14 cellular contexts compared by ENCODE assay signal in the genomic region with DNA sequence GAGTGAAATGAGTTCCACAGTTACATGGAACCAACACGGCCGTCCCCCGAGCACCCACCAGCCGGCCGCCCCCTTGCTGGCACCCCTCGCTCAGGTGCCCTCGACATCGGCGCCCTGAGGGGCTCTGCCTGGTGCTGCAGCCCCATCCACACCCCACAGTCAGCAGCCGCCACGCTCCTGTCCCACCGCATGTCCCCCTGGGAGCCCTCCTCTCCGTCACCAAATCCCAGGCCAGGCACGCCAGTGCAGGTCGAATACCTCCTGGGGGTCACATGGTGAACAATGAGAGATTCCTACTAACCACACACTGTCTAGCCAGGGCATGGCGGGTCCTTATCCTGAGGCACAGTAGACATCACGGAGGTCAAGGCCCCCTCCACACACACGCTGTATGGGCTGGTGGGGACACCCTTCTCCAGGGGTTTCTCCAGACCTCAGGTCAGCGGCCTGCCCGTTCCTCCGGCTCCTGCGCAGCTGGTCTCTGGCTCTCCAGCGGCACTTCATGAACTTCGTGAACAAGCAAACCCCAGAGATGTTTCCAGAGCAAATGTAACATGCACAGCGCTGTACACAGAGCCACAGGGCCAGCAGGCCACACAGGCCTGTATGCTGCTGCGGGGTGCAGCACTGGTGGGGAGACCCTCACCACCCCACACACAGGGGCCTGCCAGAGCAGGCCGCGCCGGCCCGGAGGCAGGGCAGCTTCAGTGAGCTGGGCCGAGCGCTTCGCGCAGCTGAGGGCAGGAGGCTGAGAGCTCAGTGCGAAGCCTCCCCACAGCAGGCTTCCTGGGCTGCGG. TPM values are rescaled to one million over a fixed set of nuclear protein-coding genes. Genes with fewer than 3 reads are reported as not detected.
DNase-seq lines count a peak whose midpoint lies in the region; ATAC-seq, FAIRE-seq and TF ChIP-seq lines count a peak whose summit lies in the region.
"Had no signal": no experiment of that assay in that cellular context is flagged by ENCODE, and none has a peak within 500 bp of the region (broad histone marks: within the 10 kb centered on the region; RNA-seq: fewer than 3 reads in every experiment).

No MANE protein-coding gene starts in this region.

- no peak overlapping the region for H2AFZ ChIP-seq in HepG2 (ENCODE audit: low read length)
- H2AFZ ChIP-seq: parathyroid adenoma had no signal

- FAIRE-seq in HepG2 (lab: Jason Lieb, UNC): no peak

- H3K27ac ChIP-seq in right lobe of liver (no peak overlapping the region), HepG2 (ENCODE audit: extremely low read length, insufficient read depth, low read length) (no peak overlapping the region), foreskin keratinocyte (no peak overlapping the region)
- H3K27ac ChIP-seq: parathyroid adenoma had no signal

- no peaks in the 10 kb centered on the region; the same call in 1 of the 2 replicates for H4K20me1 ChIP-seq in HepG2 (ENCODE audit: insufficient read depth, low read length)

- POLR2A ChIA-PET in HepG2 (lab: Yijun Ruan, JAX): no interaction called here

- ATAC-seq in right lobe of liver (no peak), HepG2 (no peak; the same call in 2 of the 3 replicates), foreskin keratinocyte (no peak), GM19455 (IDR thresholded peaks at IDR 0.05; ENCODE audit: unreplicated experiment) (no peak), HG03460 (IDR thresholded peaks at IDR 0.05; ENCODE audit: unreplicated experiment) (no peak)

- peaks cover 31% of the 10 kb centered on the region for H3K36me3 Mint-ChIP-seq in activated T-helper 1 cell treated with anti-CD3 and anti-CD28 coated beads, Interleukin-12 subunit alpha, Interleukin-12 subunit beta, Interleukin-2, Interleukin-4 antibody, amounts not matched to agents 30 ng/mL and 10 ng/mL and 1 ng/mL, durations not matched to agents 14 hours and 24 hours and 36 hours (ENCODE audit: low read depth)

- peaks cover 0 to 34% (median 13%) of the 10 kb centered on the region in 4 donors for H3K36me3 ChIP-seq in right lobe of liver
- peaks cover 17 to 51% of the 10 kb centered on the region in 2 experiments for H3K36me3 ChIP-seq in HepG2 (replicated peaks in 1 of 2; ENCODE audit: control insufficient read depth in 1 of 2, insufficient read depth in 2 of 2, low read length in 2 of 2)

- H3K4me1 ChIP-seq in right lobe of liver (peaks cover 0 to 12% (median 0%) of the 10 kb centered on the region in 4 donors), HepG2 (ENCODE audit: insufficient read depth, low read length) (peaks cover 10% of the 10 kb centered on the region), foreskin keratinocyte (no peaks in the 10 kb centered on the region)
- H3K4me1 ChIP-seq: parathyroid adenoma had no signal

- WGBS in right lobe of liver (ENCODE audit: insufficient coverage, low coverage, low lambda C conversion rate, missing lambda C conversion rate): no CpG with 5 or more reads among the region's 36 CpGs
- WGBS in HepG2 (ENCODE audit: low lambda C conversion rate): 97% methylated on average over 20 of the region's 36 CpGs

- TF ChIP-seq RAD21 in HepG2 (CRISPR knock-in tag; IDR thresholded peaks at IDR 0.05): no peak

- TF ChIP-seq CTCF in right lobe of liver (IDR thresholded peaks at IDR 0.05) (no peak), HepG2 (CRISPR knock-in tag; IDR thresholded peaks at IDR 0.05) (no peak), foreskin keratinocyte (conservative IDR thresholded peaks at IDR 0.05) (no peak)

- H3K9me3 Mint-ChIP-seq in activated T-helper 1 cell treated with anti-CD3 and anti-CD28 coated beads, Interleukin-12 subunit alpha, Interleukin-12 subunit beta, Interleukin-2, Interleukin-4 antibody, amounts not matched to agents 30 ng/mL and 10 ng/mL and 1 ng/mL, durations not matched to agents 14 hours and 24 hours and 36 hours: no peaks in the 10 kb centered on the region
- H3K9me3 Mint-ChIP-seq: HFFc6, mesothelial cell of epicardium had no signal

- no peaks in the 10 kb centered on the region for H3K27me3 ChIP-seq in right lobe of liver
- no peaks in the 10 kb centered on the region for H3K27me3 ChIP-seq in HepG2 (ENCODE audit: control insufficient read depth in 1 of 2, insufficient read depth in 2 of 2, low read length in 2 of 2)
- H3K27me3 ChIP-seq in foreskin keratinocyte: no peaks in the 10 kb centered on the region
- H3K27me3 ChIP-seq: MG63 had no signal

- H3K9ac ChIP-seq in HepG2 (ENCODE audit: insufficient read depth, low read depth, low read length): no peak overlapping the region
- H3K9ac ChIP-seq: parathyroid adenoma had no signal

- intact Hi-C loops in right lobe of liver (cut with DNase I) (loop anchor here in 1 of 2 donors (10.0 kb wide), 1 partner anchor 121 kb away; no protein-coding TSS in a partner anchor), HepG2 (cut with micrococcal nuclease; ENCODE audit: unreplicated experiment) (no loop called here)
- intact Hi-C loops in activated T-helper 1 cell treated with anti-CD3 and anti-CD28 coated beads, Interleukin-12 subunit alpha, Interleukin-12 subunit beta, Interleukin-2, Interleukin-4 antibody, amounts not matched to agents 30 ng/mL and 10 ng/mL and 1 ng/mL, durations not matched to agents 14 hours and 24 hours and 36 hours (cut with micrococcal nuclease): loop anchor here (1.0 kb wide), 1 partner anchor 38 kb away; no protein-coding TSS in a partner anchor

- H3K4me3 Mint-ChIP-seq in activated T-helper 1 cell treated with anti-CD3 and anti-CD28 coated beads, Interleukin-12 subunit alpha, Interleukin-12 subunit beta, Interleukin-2, Interleukin-4 antibody, amounts not matched to agents 30 ng/mL and 10 ng/mL and 1 ng/mL, durations not matched to agents 14 hours and 24 hours and 36 hours: peak overlapping the region; percentile 60
- H3K4me3 Mint-ChIP-seq: HFFc6, mesothelial cell of epicardium had no signal

- H3K27me3 Mint-ChIP-seq in activated T-helper 1 cell treated with anti-CD3 and anti-CD28 coated beads, Interleukin-12 subunit alpha, Interleukin-12 subunit beta, Interleukin-2, Interleukin-4 antibody, amounts not matched to agents 30 ng/mL and 10 ng/mL and 1 ng/mL, durations not matched to agents 14 hours and 24 hours and 36 hours (ENCODE audit: insufficient read depth): no peaks in the 10 kb centered on the region

- peak in 2 of 3 donors; percentile 43 to 51 for DNase-seq in right lobe of liver
- DNase-seq in HepG2 (ENCODE audit: low spot score): no peak
- DNase-seq in activated T-helper 1 cell treated with anti-CD3 and anti-CD28 coated beads, Interleukin-12 subunit alpha, Interleukin-12 subunit beta, Interleukin-2, Interleukin-4 antibody, amounts not matched to agents 30 ng/mL and 10 ng/mL and 1 ng/mL, durations not matched to agents 14 hours and 24 hours and 36 hours (ENCODE audit: low spot score): no peak
- DNase-seq in mesenteric fat pad (ENCODE audit: low spot score): peak; percentile 86
- DNase-seq in foreskin keratinocyte: no peak
- DNase-seq in SIG-M5 treated with dmso at 0.1 percent for 504 hours (lab: John Stamatoyannopoulos, UW; ENCODE audit: unreplicated experiment): no peak
- DNase-seq: DMS79 treated with DMSO at 0.1 percent for 48 hours, foreskin melanocyte, HFFc6, MG63 had no signal

- TF ChIP-seq EP300 in HepG2 (IDR thresholded peaks at IDR 0.05; ENCODE audit: low read depth in 2 of 2, low read length in 2 of 2): no peak
- no peak for TF ChIP-seq EP300 in HepG2 (CRISPR knock-in tag; IDR thresholded peaks at IDR 0.05; ENCODE audit: borderline replicate concordance)

- H3K9me3 ChIP-seq in right lobe of liver: no peaks in the 10 kb centered on the region
- no peaks in the 10 kb centered on the region for H3K9me3 ChIP-seq in HepG2 (ENCODE audit: low read length)
- H3K9me3 ChIP-seq: MG63 had no signal

- CTCF ChIA-PET in HepG2 (lab: Yijun Ruan, JAX; ENCODE audit: low intra/inter-chr PET ratio, low total read pairs): no interaction called here

- in situ Hi-C loops in HepG2 (cut with HindIII; ENCODE audit: extremely low pct_ligation_motif_present, low pct_unique_long_range_greater_than_20kb): no loop called here

- H3K79me2 ChIP-seq in HepG2 (ENCODE audit: insufficient read depth, low read length): no peaks in the 10 kb centered on the region
- H3K79me2 ChIP-seq: parathyroid adenoma had no signal

- no peak overlapping the region for H3K4me2 ChIP-seq in HepG2 (ENCODE audit: low read depth, low read length)

- TF ChIP-seq POLR2A in right lobe of liver (IDR thresholded peaks at IDR 0.05) (no peak), HepG2 (IDR thresholded peaks at IDR 0.05; ENCODE audit: insufficient read depth in 1 of 2, low read depth in 2 of 2, low read length in 2 of 2) (no peak)

- no TSS peak for BruUV-seq in HepG2 (replicated peaks; lab: Mats Ljungman, UMichigan)

- no peak overlapping the region for H3K4me3 ChIP-seq in right lobe of liver
- no peak overlapping the region for H3K4me3 ChIP-seq in HepG2 (replicated peaks in 1 of 3; ENCODE audit: insufficient read depth in 1 of 3, low read depth in 2 of 3, low read length in 3 of 3)
- H3K4me3 ChIP-seq: MG63 had no signal

- peaks cover 19% of the 10 kb centered on the region for H3K4me1 Mint-ChIP-seq in activated T-helper 1 cell treated with anti-CD3 and anti-CD28 coated beads, Interleukin-12 subunit alpha, Interleukin-12 subunit beta, Interleukin-2, Interleukin-4 antibody, amounts not matched to agents 30 ng/mL and 10 ng/mL and 1 ng/mL, durations not matched to agents 14 hours and 24 hours and 36 hours (ENCODE audit: low read depth)
- H3K4me1 Mint-ChIP-seq: mesothelial cell of epicardium had no signal

- H3K27ac Mint-ChIP-seq in activated T-helper 1 cell treated with anti-CD3 and anti-CD28 coated beads, Interleukin-12 subunit alpha, Interleukin-12 subunit beta, Interleukin-2, Interleukin-4 antibody, amounts not matched to agents 30 ng/mL and 10 ng/mL and 1 ng/mL, durations not matched to agents 14 hours and 24 hours and 36 hours: peak overlapping the region; percentile 29
- H3K27ac Mint-ChIP-seq: HFFc6, mesothelial cell of epicardium had no signal

RNA-seq across cellular contexts. Expression of gene POFUT2, which starts 21.8 kb away (rescaled TPM):
- total RNA-seq in right lobe of liver: 10 to 100 TPM; 10.5 to 22.0 (median 13.7) TPM
- total RNA-seq in HepG2 (2016; rRNA removed; fragmentation: Illumina TruSeq; extraction: Trizol): 9.8 and 24.0 TPM in 2 replicates
- 2.9 and 4.1 TPM in 2 replicates for total RNA-seq in HepG2 (2016; cell fraction: cytosol; rRNA removed; fragmentation: Illumina TruSeq; extraction: Trizol; ENCODE audit: low read depth)
- 8.5 and 20.1 TPM in 2 replicates for total RNA-seq in HepG2 (2016; cell fraction: insoluble cytoplasmic fraction; rRNA removed; fragmentation: Illumina TruSeq; extraction: Trizol)
- total RNA-seq in HepG2 (2016; cell fraction: membrane; rRNA removed; fragmentation: Illumina TruSeq; extraction: Trizol): 7.7 and 7.9 TPM in 2 replicates
- total RNA-seq in HepG2 (2016; cell fraction: nucleus; rRNA removed; fragmentation: Illumina TruSeq; extraction: Trizol): 29.0 and 30.4 TPM in 2 replicates
- 21.7 and 22.8 TPM in 2 replicates for polyA plus RNA-seq in HepG2 (2011; rRNA removed)
- 14.9 and 16.0 TPM in 2 replicates for polyA plus RNA-seq in HepG2 (2011; cell fraction: cytosol; rRNA removed)
- polyA plus RNA-seq in HepG2 (2011; cell fraction: nucleus; rRNA removed): 67.0 and 84.3 TPM in 2 replicates
- polyA plus RNA-seq in HepG2 (2012): 25.3 and 34.5 TPM in 2 replicates
- 3.3 and 3.7 TPM in 2 replicates for polyA plus RNA-seq in HepG2 (2016; cell fraction: cytosol; fragmentation: Illumina TruSeq; extraction: Trizol; ENCODE audit: low read depth)
- 7.8 and 10.0 TPM in 2 replicates for polyA plus RNA-seq in HepG2 (2016; cell fraction: insoluble cytoplasmic fraction; fragmentation: Illumina TruSeq; extraction: Trizol; ENCODE audit: low read depth)
- polyA plus RNA-seq in HepG2 (2016; cell fraction: membrane; fragmentation: Illumina TruSeq; extraction: Trizol; ENCODE audit: low read depth): 6.3 and 6.9 TPM in 2 replicates
- polyA plus RNA-seq in HepG2 (2016; cell fraction: nucleus; fragmentation: Illumina TruSeq; extraction: Trizol; ENCODE audit: insufficient read depth, low read depth): 66.5 TPM in 2 replicates
- 10.4 and 14.1 TPM in 2 replicates for polyA minus RNA-seq in HepG2 (2011; rRNA and poly(A)+ RNA removed; ENCODE audit: low replicate concordance)
- polyA minus RNA-seq in HepG2 (2011; cell fraction: cytosol; rRNA and poly(A)+ RNA removed): 8.6 and 9.1 TPM in 2 replicates
- 22.9 and 23.1 TPM in 2 replicates for polyA minus RNA-seq in HepG2 (2011; cell fraction: nucleus; rRNA and poly(A)+ RNA removed)
- total RNA-seq in activated T-helper 1 cell treated with anti-CD3 and anti-CD28 coated beads, Interleukin-12 subunit alpha, Interleukin-12 subunit beta, Interleukin-2, Interleukin-4 antibody, amounts not matched to agents 30 ng/mL and 10 ng/mL and 1 ng/mL, durations not matched to agents 14 hours and 24 hours and 36 hours: 14.3 and 17.6 TPM in 2 replicates
- total RNA-seq in mesenteric fat pad: 29.6 TPM
- total RNA-seq in foreskin keratinocyte: 15.6 and 18.3 TPM in 2 replicates
- polyA plus RNA-seq in foreskin keratinocyte: 12.2 and 13.3 TPM in 2 replicates

Comparison
In these comparisons a context has a peak if more than half of its experiments do, and no peak if none do; other contexts are left out.
1. DNase-seq: peak in right lobe of liver (2 of 3) and mesenteric fat pad (single experiment); none in HepG2 (single experiment), activated T-helper 1 cell treated with anti-CD3 and anti-CD28 coated beads, Interleukin-12 subunit alpha, Interleukin-12 subunit beta, Interleukin-2, Interleukin-4 antibody, amounts not matched to agents 30 ng/mL and 10 ng/mL and 1 ng/mL, durations not matched to agents 14 hours and 24 hours and 36 hours (single experiment), foreskin keratinocyte (0 of 2) and SIG-M5 treated with dmso at 0.1 percent for 504 hours (single experiment).